Comparison of ENCODE assay signal across 9 cellular contexts in genomic region chr17:65562206-65562531, GRCh38. TPM values are rescaled to one million over a fixed set of nuclear protein-coding genes. Genes with fewer than 3 reads are reported as not detected.
DNase-seq lines count a peak whose midpoint lies in the region; ATAC-seq, FAIRE-seq and TF ChIP-seq lines count a peak whose summit lies in the region.
"Had no signal": no experiment of that assay in that cellular context is flagged by ENCODE, and none has a peak within 500 bp of the region (broad histone marks: within the 10 kb centered on the region; RNA-seq: fewer than 3 reads in every experiment).

No MANE protein-coding gene starts in this region.

- peak overlapping the region in 1 of 2 donors; percentile 76 for H3K27ac Mint-ChIP-seq in natural killer cell

- H3K9me1 ChIP-seq in IMR-90 (ENCODE audit: insufficient read depth, low read length): no peaks in the 10 kb centered on the region; the same call in 1 of the 2 replicates

- no peak for FAIRE-seq in small intestine (lab: Jason Lieb, UNC)

- POLR2A ChIA-PET in IMR-90 (lab: Charles Lee; ENCODE audit: unreplicated experiment): no interaction called here

- H3K18ac ChIP-seq in IMR-90 (ENCODE audit: low read depth, low read length): no peak overlapping the region

- ATAC-seq in IMR-90 (ENCODE audit: low read depth) (no peak), natural killer cell (no peak), HG02759 (IDR thresholded peaks at IDR 0.05; ENCODE audit: unreplicated experiment) (no peak), GM19452 (IDR thresholded peaks at IDR 0.05; ENCODE audit: unreplicated experiment) (no peak)

- H3K9ac ChIP-seq in IMR-90 (ENCODE audit: low read depth, low read length) (no peak overlapping the region), mammary epithelial cell (ENCODE audit: insufficient read depth, low read length) (no peak overlapping the region)

- peak overlapping the region; percentile 57 for H3K4me3 ChIP-seq in BE2C (ENCODE audit: low read depth, low read length)
- H3K4me3 ChIP-seq in IMR-90 (ENCODE audit: insufficient read depth, low read depth, low read length): no peak overlapping the region
- H3K4me3 ChIP-seq in mammary epithelial cell (replicated peaks in 1 of 3; ENCODE audit: insufficient read depth in 1 of 3, low read depth in 2 of 3, low read length in 3 of 3): no peak overlapping the region
- H3K4me3 ChIP-seq in small intestine (ENCODE audit: low read depth in 1 of 2, low read length in 2 of 2): no peak overlapping the region

- no peak overlapping the region for H3K4ac ChIP-seq in IMR-90 (ENCODE audit: low read depth, low read length)

- no peak overlapping the region for H2BK20ac ChIP-seq in IMR-90 (ENCODE audit: low read depth, low read length)

- no peak overlapping the region for H4K5ac ChIP-seq in IMR-90 (ENCODE audit: low read depth, low read length)

- H2BK15ac ChIP-seq in IMR-90 (ENCODE audit: low read depth, low read length): no peak overlapping the region

- H3K9me3 ChIP-seq in BE2C: peaks cover 3% of the 10 kb centered on the region; the same call in 1 of the 2 replicates
- no peaks in the 10 kb centered on the region for H3K9me3 ChIP-seq in IMR-90 (ENCODE audit: control insufficient read depth, insufficient read depth, low read length)
- H3K9me3 ChIP-seq in mammary epithelial cell (replicated peaks; ENCODE audit: insufficient read depth, low read length): no peaks in the 10 kb centered on the region
- no peaks in the 10 kb centered on the region for H3K9me3 ChIP-seq in small intestine (ENCODE audit: control insufficient read depth, low read depth)

- peak overlapping the region; percentile 66 for H3K4me2 ChIP-seq in IMR-90 (ENCODE audit: low read depth, low read length)
- peak overlapping the region; percentile 75 for H3K4me2 ChIP-seq in mammary epithelial cell (ENCODE audit: insufficient read depth, low read depth, low read length)

- DNase-seq in BE2C: no peak
- DNase-seq in IMR-90: no peak
- no peak for DNase-seq in mammary epithelial cell
- no peak for DNase-seq in natural killer cell
- DNase-seq in small intestine: no peak
- DNase-seq in T-helper 9 cell: no peak
- DNase-seq: NK-92 treated with Interleukin-12 subunit alpha and Interleukin-12 subunit beta, amount 100 ng/mL, for 24 hours had no signal

- peak overlapping the region; percentile 90 for H3K4me3 Mint-ChIP-seq in natural killer cell

- H3K79me2 ChIP-seq in mammary epithelial cell (ENCODE audit: insufficient read depth, low read length): no peaks in the 10 kb centered on the region

- no peak overlapping the region for H3K56ac ChIP-seq in IMR-90 (ENCODE audit: extremely low read depth, insufficient read depth, low read length)

- no peak overlapping the region for H3K14ac ChIP-seq in IMR-90 (replicated peaks; ENCODE audit: low read depth, low read length)

- H3K79me1 ChIP-seq in IMR-90 (ENCODE audit: low read depth in 1 of 2, low read length in 2 of 2): 0 out of 4 replicates have a peak, but pooled peaks cover 0 to 4% of the 10 kb centered on the region in 2 experiments

- TF ChIP-seq RAD21 in IMR-90 (IDR thresholded peaks at IDR 0.05; ENCODE audit: low read length): no peak

- peaks cover 9 to 12% of the 10 kb centered on the region in 2 donors for H3K27me3 Mint-ChIP-seq in natural killer cell (ENCODE audit: low read depth in 2 of 2)

- H3K9me3 Mint-ChIP-seq in natural killer cell: no peaks in the 10 kb centered on the region

- H3K36me3 Mint-ChIP-seq in natural killer cell: no peaks in the 10 kb centered on the region

- no peaks in the 10 kb centered on the region for H3K36me3 ChIP-seq in BE2C
- peaks cover 10% of the 10 kb centered on the region; the same call in 1 of the 2 replicates for H3K36me3 ChIP-seq in IMR-90 (ENCODE audit: control insufficient read depth, insufficient read depth, low read length)
- no peaks in the 10 kb centered on the region for H3K36me3 ChIP-seq in mammary epithelial cell (ENCODE audit: insufficient read depth, low read length)
- H3K36me3 ChIP-seq in small intestine (ENCODE audit: control insufficient read depth in 2 of 2, insufficient read depth in 2 of 2, low read length in 2 of 2): no peaks in the 10 kb centered on the region

- no peak overlapping the region for H2BK5ac ChIP-seq in IMR-90 (ENCODE audit: low read depth, low read length, poor library complexity, severe bottlenecking)

- H3K23ac ChIP-seq in IMR-90 (ENCODE audit: low read depth, low read length): no peak overlapping the region

- no peak overlapping the region for H3K27ac ChIP-seq in IMR-90 (ENCODE audit: insufficient read depth, low read length)
- no peak overlapping the region for H3K27ac ChIP-seq in mammary epithelial cell (ENCODE audit: insufficient read depth, low read depth, low read length)
- no peak overlapping the region for H3K27ac ChIP-seq in small intestine (ENCODE audit: low read depth in 1 of 2, low read length in 1 of 2)

- dilution Hi-C loops in IMR-90 (cut with HindIII; ENCODE audit: low sequenced_read_pairs, unreplicated experiment): no loop called here
- dilution Hi-C loops in mammary epithelial cell (cut with HindIII; ENCODE audit: low sequenced_read_pairs): no loop called here

- H3K4me1 Mint-ChIP-seq in natural killer cell: peaks cover 14 to 16% of the 10 kb centered on the region in 2 donors

- H3K4me1 ChIP-seq in BE2C: no peaks in the 10 kb centered on the region
- H3K4me1 ChIP-seq in IMR-90 (ENCODE audit: control insufficient read depth, insufficient read depth, low read length): peaks cover 5% of the 10 kb centered on the region; the same call in 1 of the 2 replicates
- peaks cover 10% of the 10 kb centered on the region for H3K4me1 ChIP-seq in mammary epithelial cell (ENCODE audit: insufficient read depth, low read length)
- peaks cover 4 to 5% of the 10 kb centered on the region in 2 donors for H3K4me1 ChIP-seq in small intestine (ENCODE audit: control insufficient read depth in 2 of 2, insufficient read depth in 1 of 2, low read depth in 1 of 2, low read length in 1 of 2)

- H2AK5ac ChIP-seq in IMR-90 (ENCODE audit: low read depth, low read length): no peak overlapping the region; the same call in 1 of the 2 replicates

- intact Hi-C loops in IMR-90 (cut with micrococcal nuclease): loop anchor here (5.0 kb wide), 2 partner anchors 135 to 425 kb away; no protein-coding TSS in a partner anchor
- intact Hi-C loops in mammary epithelial cell (cut with micrococcal nuclease): loop anchor here (5.0 kb wide), 2 partner anchors 225 to 425 kb away; no protein-coding TSS in a partner anchor
- intact Hi-C loops in natural killer cell (cut with micrococcal nuclease): no loop called here

- WGBS in IMR-90 (ENCODE audit: extremely low coverage in 2 of 2, insufficient read length in 1 of 2), 2 experiments: 57% methylated on average over 2 of the region's 9 CpGs; no CpG with 5 or more reads in 1 of the 2 experiments
- 53% methylated on average over 9 of the region's 9 CpGs for WGBS in mammary epithelial cell (ENCODE audit: low coverage, missing lambda C conversion rate)
- WGBS in small intestine, 3 donors: 38 to 47% (median 45%) methylated on average over 9 of the region's 9 CpGs

- no peak overlapping the region for H2BK120ac ChIP-seq in IMR-90 (ENCODE audit: low read depth, low read length)

- H2AFZ ChIP-seq in IMR-90 (replicated peaks; ENCODE audit: low read length, poor library complexity): peak overlapping the region; percentile 89
- peak overlapping the region; percentile 85 for H2AFZ ChIP-seq in mammary epithelial cell (ENCODE audit: low read depth, low read length)

- CTCF ChIA-PET in IMR-90 (lab: Yijun Ruan, JAX): no interaction called here
- CTCF ChIA-PET in mammary epithelial cell (lab: Charles Lee; ENCODE audit: low non-redundant PET): no interaction called here

- H4K20me1 ChIP-seq in IMR-90 (ENCODE audit: insufficient read depth, low read length) (0 out of 2 replicates have a peak, but pooled peaks cover 23% of the 10 kb centered on the region), mammary epithelial cell (ENCODE audit: insufficient read depth, low read length) (no peaks in the 10 kb centered on the region)

- TF ChIP-seq POLR2A in IMR-90 (IDR thresholded peaks at IDR 0.05; ENCODE audit: low read depth, low read length): no peak

- H2AK9ac ChIP-seq in IMR-90 (replicated peaks; ENCODE audit: low read depth, low read length, poor library complexity): no peak overlapping the region

- BruUV-seq in IMR-90 (replicated peaks; lab: Mats Ljungman, UMichigan): no TSS peak
- no TSS peak for BruUV-seq in mammary epithelial cell (replicated peaks; lab: Mats Ljungman, UMichigan)

- H4K8ac ChIP-seq in IMR-90 (ENCODE audit: low read depth in 2 of 2, low read length in 2 of 2): no peak overlapping the region

- H3K27me3 ChIP-seq in BE2C: peaks cover 42% of the 10 kb centered on the region
- H3K27me3 ChIP-seq in IMR-90 (ENCODE audit: control insufficient read depth, insufficient read depth, low read length): peaks cover 19% of the 10 kb centered on the region
- peaks cover 21% of the 10 kb centered on the region for H3K27me3 ChIP-seq in mammary epithelial cell (ENCODE audit: insufficient read depth, low read length)
- H3K27me3 ChIP-seq in small intestine (ENCODE audit: control insufficient read depth in 2 of 2, insufficient read depth in 2 of 2, low read length in 2 of 2): no peaks in the 10 kb centered on the region

- TF ChIP-seq CTCF in BE2C (IDR thresholded peaks at IDR 0.05; ENCODE audit: low read depth, low read length) (no peak), IMR-90 (conservative IDR thresholded peaks at IDR 0.05; ENCODE audit: low read depth, low read length) (no peak), mammary epithelial cell (conservative IDR thresholded peaks at IDR 0.05 in 1 of 2, IDR thresholded peaks at IDR 0.05 in 1 of 2; ENCODE audit: extremely low read depth in 1 of 2, insufficient read depth in 1 of 2, low read depth in 1 of 2, low read length in 2 of 2) (no peak), natural killer cell (IDR thresholded peaks at IDR 0.05) (no peak)

- H4K91ac ChIP-seq in IMR-90 (ENCODE audit: insufficient read depth, low read depth, low read length): no peak overlapping the region

- in situ Hi-C loops in IMR-90 (cut with MboI; ENCODE audit: low sequenced_read_pairs) (loop anchor here (25.0 kb wide), 1 partner anchor 600 kb away; no protein-coding TSS in a partner anchor), mammary epithelial cell (cut with MboI; ENCODE audit: low sequenced_read_pairs in 2 of 2) (no loop called here)

TF ChIP-seq in IMR-90, 13 proteins besides CTCF, POLR2A, EP300 and RAD21 (continues in another document):
- TF ChIP-seq CEBPB (IDR thresholded peaks at IDR 0.05; ENCODE audit: low read depth, low read length) (no peak), NFE2L2 (IDR thresholded peaks at IDR 0.05; ENCODE audit: low read depth, low read length) (no peak), BHLHE40 (IDR thresholded peaks at IDR 0.05; ENCODE audit: low read depth, low read length) (no peak)

RNA-seq across cellular contexts. Expression of gene AXIN2, which starts 0.7 kb away (rescaled TPM):
- 1.0 TPM for polyA plus RNA-seq in BE2C (2012; ENCODE audit: insufficient read depth, insufficient read length, low read depth)
- total RNA-seq in IMR-90 (2012; rRNA removed) (1.8 and 1.9 TPM in 2 replicates), mammary epithelial cell (under 1 TPM; 0.14 to 0.67 TPM), natural killer cell (1 to 10 TPM; 1.3 to 4.1 (median 1.7) TPM)
- polyA plus RNA-seq in IMR-90 (2012; rRNA removed) (0.91 and 0.99 TPM in 2 replicates), mammary epithelial cell (0.01 TPM), small intestine (1 to 10 TPM in 2 of 3 donors, under 1 TPM in 1; 0.89 to 9.9 (median 2.2) TPM)
- 1.0 TPM in 2 replicates for polyA plus RNA-seq in IMR-90 (2012; cell fraction: cytosol; rRNA removed)
- 2.3 and 2.4 TPM in 2 replicates for polyA plus RNA-seq in IMR-90 (2012; cell fraction: nucleus; rRNA removed; ENCODE audit: low replicate concordance)
- not detected for polyA minus RNA-seq in mammary epithelial cell
